In genomic region chr2:1518891-1519530, GRCh38 we compare ENCODE assay signal across 11 cellular contexts.
A peak's percentile ranks its signal among the peaks of the same experiment; 100 is the strongest.
DNase-seq lines count a peak whose midpoint lies in the region; ATAC-seq and TF ChIP-seq lines count a peak whose summit lies in the region.
"Had no signal": no experiment of that assay in that cellular context is flagged by ENCODE, and none has a peak within 500 bp of the region (broad histone marks: within the 10 kb centered on the region; RNA-seq: fewer than 3 reads in every experiment).

No MANE protein-coding gene starts in this region.

- H3K4me3 ChIP-seq in ovary: no peak overlapping the region
- H3K4me3 ChIP-seq: uterus had no signal

- DNase-seq in activated CD4-positive, alpha-beta T cell treated with anti-CD3 and anti-CD28 coated beads for 36 hours: no peak
- no peak for DNase-seq in activated CD4-positive, alpha-beta T cell treated with anti-CD3 and anti-CD28 coated beads for 48 hours
- peak; percentile 5 for DNase-seq in LoVo (ENCODE audit: low spot score)
- peak; percentile 20 for DNase-seq in astrocyte of the hippocampus (ENCODE audit: low read depth, low spot score)
- DNase-seq in posterior vena cava (ENCODE audit: low spot score): peak; percentile 72
- no peak for DNase-seq in ovary
- no peak for DNase-seq in NCI-H82 (lab: John Stamatoyannopoulos, UW)
- no peak for DNase-seq in NCI-H128 (lab: John Stamatoyannopoulos, UW; ENCODE audit: unreplicated experiment)
- DNase-seq: activated CD4-positive, CD25-positive, alpha-beta regulatory T cell treated with anti-CD3 and anti-CD28 coated beads, Interleukin-2, amount 50 U/mL, for 72 hours; effector CD4-positive, alpha-beta T cell; uterus had no signal

- TF ChIP-seq POLR2A in ovary (IDR thresholded peaks at IDR 0.05): no peak

- POLR2A ChIA-PET in activated CD4-positive, alpha-beta T cell treated with anti-CD3 and anti-CD28 coated beads for 36 hours (lab: Charles Lee): no interaction called here

- H3K27ac Mint-ChIP-seq in activated CD4-positive, alpha-beta T cell treated with anti-CD3 and anti-CD28 coated beads for 36 hours: peak overlapping the region; percentile 44

- intact Hi-C loops in activated CD4-positive, alpha-beta T cell treated with anti-CD3 and anti-CD28 coated beads for 36 hours (cut with DNase I, micrococcal nuclease): no loop called here
- intact Hi-C loops in posterior vena cava (cut with DNase I): no loop called here
- intact Hi-C loops in ovary (cut with DNase I): no loop called here

- H3K36me3 Mint-ChIP-seq in activated CD4-positive, alpha-beta T cell treated with anti-CD3 and anti-CD28 coated beads for 36 hours (ENCODE audit: low read depth): no peaks in the 10 kb centered on the region

- no peaks in the 10 kb centered on the region for H3K36me3 ChIP-seq in ovary
- H3K36me3 ChIP-seq: uterus had no signal

- H3K9me3 Mint-ChIP-seq in activated CD4-positive, alpha-beta T cell treated with anti-CD3 and anti-CD28 coated beads for 36 hours (ENCODE audit: low read depth): no peaks in the 10 kb centered on the region

- no peaks in the 10 kb centered on the region for H3K9me3 ChIP-seq in ovary
- H3K9me3 ChIP-seq: uterus had no signal

- peaks cover 19% of the 10 kb centered on the region for H3K4me1 Mint-ChIP-seq in activated CD4-positive, alpha-beta T cell treated with anti-CD3 and anti-CD28 coated beads for 36 hours

- no peak for ATAC-seq in activated CD4-positive, alpha-beta T cell treated with anti-CD3 and anti-CD28 coated beads for 36 hours

- no peak for TF ChIP-seq EP300 in ovary (IDR thresholded peaks at IDR 0.05)

- H3K27ac ChIP-seq in ovary: no peak overlapping the region
- H3K27ac ChIP-seq: uterus had no signal

- no peak overlapping the region for H3K4me3 Mint-ChIP-seq in activated CD4-positive, alpha-beta T cell treated with anti-CD3 and anti-CD28 coated beads for 36 hours

- H3K27me3 Mint-ChIP-seq in activated CD4-positive, alpha-beta T cell treated with anti-CD3 and anti-CD28 coated beads for 36 hours: no peaks in the 10 kb centered on the region

- WGBS in ovary, 3 donors: 56 to 70% (median 61%) methylated on average over 9 of the region's 9 CpGs

- no peak for TF ChIP-seq CTCF in ovary (IDR thresholded peaks at IDR 0.05)

- CTCF ChIA-PET in activated CD4-positive, alpha-beta T cell treated with anti-CD3 and anti-CD28 coated beads for 36 hours (lab: Charles Lee): interaction anchor here (0.7 to 1.0 kb wide), 2 partner anchors 32 to 666 kb away, joined by 3 read pairs; no protein-coding TSS in a partner anchor

- H3K27me3 ChIP-seq in ovary: no peaks in the 10 kb centered on the region
- H3K27me3 ChIP-seq: uterus had no signal

- H3K4me1 ChIP-seq in ovary (ENCODE audit: insufficient read depth): no peaks in the 10 kb centered on the region
- H3K4me1 ChIP-seq: uterus had no signal

Comparison
In these comparisons a context has a peak if more than half of its experiments do, and no peak if none do; other contexts are left out.
1. DNase-seq: peak in LoVo (single experiment), astrocyte of the hippocampus (single experiment) and posterior vena cava (single experiment); none in activated CD4-positive, alpha-beta T cell treated with anti-CD3 and anti-CD28 coated beads for 36 hours (single experiment), activated CD4-positive, alpha-beta T cell treated with anti-CD3 and anti-CD28 coated beads for 48 hours (single experiment), ovary (0 of 5), NCI-H82 (single experiment) and NCI-H128 (single experiment).